Comparison of ENCODE assay signal across 23 cellular contexts in the genomic region with DNA sequence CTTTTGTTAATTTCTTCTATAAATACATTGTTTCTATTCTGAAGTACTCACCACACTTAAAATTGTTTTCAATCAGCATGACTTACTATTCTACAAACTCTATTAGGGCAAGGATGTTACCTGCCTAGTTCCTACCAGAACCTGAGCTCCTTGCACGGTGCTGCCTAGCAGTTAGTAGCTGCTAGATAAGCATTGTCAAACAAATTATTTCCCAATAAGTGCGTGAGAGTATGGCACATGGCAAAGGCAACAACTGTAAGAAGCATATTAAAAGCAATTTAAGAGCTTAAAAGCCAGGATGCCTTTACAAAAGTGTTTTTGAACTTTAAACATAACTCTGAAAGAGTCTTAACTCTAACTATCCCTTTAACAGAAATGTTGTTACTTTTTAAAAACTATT. TPM values are rescaled to one million over a fixed set of nuclear protein-coding genes. Genes with fewer than 3 reads are reported as not detected.
"Had no signal": no experiment of that assay in that cellular context is flagged by ENCODE, and none has a peak within 500 bp of the region (broad histone marks: within the 10 kb centered on the region; RNA-seq: fewer than 3 reads in every experiment).

No MANE protein-coding gene starts in this region.

- ATAC-seq: activated CD8-positive, alpha-beta T cell treated with anti-CD3 and anti-CD28 coated beads, Interleukin-2, amount 10 ng/mL, durations not matched to agents 7 days and 5 days; activated T-cell treated with anti-CD3 and anti-CD28 coated beads, Interleukin-2, amount 50 U/mL, for 4 hours; heart right ventricle; stimulated activated naive B cell treated with anti-CD40 and anti-IgM and Interleukin-4, amounts not matched to agents 10 μg/mL and 1 μg/mL and 100 μg/mL, for 72 hours had no signal

- H3K4me1 ChIP-seq: ascending aorta, tibial artery had no signal

- H3K27ac ChIP-seq: ascending aorta, esophagus squamous epithelium, tibial artery had no signal

- H3K27me3 Mint-ChIP-seq: stimulated activated naive B cell treated with anti-CD40 and anti-IgM and Interleukin-4, amounts not matched to agents 10 μg/mL and 1 μg/mL and 100 μg/mL, for 72 hours had no signal

- H3K9me3 ChIP-seq: ascending aorta, esophagus squamous epithelium, heart right ventricle, spleen, tibial artery had no signal

- H3K4me3 ChIP-seq: ascending aorta, esophagus squamous epithelium, heart right ventricle, spleen, tibial artery had no signal

- H3K4me3 Mint-ChIP-seq: activated CD4-positive, alpha-beta T cell treated with anti-CD3 and anti-CD28 coated beads, Interleukin-2, amount 10 ng/mL, durations not matched to agents 7 days and 5 days; activated CD8-positive, alpha-beta T cell treated with anti-CD3 and anti-CD28 coated beads, Interleukin-2, amount 10 ng/mL, durations not matched to agents 7 days and 5 days; activated T-cell treated with anti-CD3 and anti-CD28 coated beads, Interleukin-2, amount 50 U/mL, for 4 hours; immature natural killer cell; nephron; stimulated activated naive B cell treated with anti-CD40 and anti-IgM and Interleukin-4, amounts not matched to agents 10 μg/mL and 1 μg/mL and 100 μg/mL, for 72 hours had no signal

- H3K36me3 ChIP-seq: ascending aorta, esophagus squamous epithelium, heart right ventricle, spleen, tibial artery had no signal

- H3K27me3 ChIP-seq: ascending aorta, heart right ventricle, spleen, tibial artery had no signal

- FAIRE-seq: bronchial epithelial cell, endothelial cell of umbilical vein, urothelium cell line had no signal

- H3K27ac Mint-ChIP-seq: activated CD4-positive, alpha-beta T cell treated with anti-CD3 and anti-CD28 coated beads, Interleukin-2, amount 10 ng/mL, durations not matched to agents 7 days and 5 days; activated CD8-positive, alpha-beta T cell treated with anti-CD3 and anti-CD28 coated beads, Interleukin-2, amount 10 ng/mL, durations not matched to agents 7 days and 5 days; immature natural killer cell; nephron; stimulated activated naive B cell treated with anti-CD40 and anti-IgM and Interleukin-4, amounts not matched to agents 10 μg/mL and 1 μg/mL and 100 μg/mL, for 72 hours had no signal

- H3K36me3 Mint-ChIP-seq: immature natural killer cell; stimulated activated naive B cell treated with anti-CD40 and anti-IgM and Interleukin-4, amounts not matched to agents 10 μg/mL and 1 μg/mL and 100 μg/mL, for 72 hours had no signal

- DNase-seq: activated CD4-positive, alpha-beta T cell treated with anti-CD3 and anti-CD28 coated beads, Interleukin-2, amount 10 ng/mL, durations not matched to agents 7 days and 5 days; activated CD8-positive, alpha-beta T cell treated with anti-CD3 and anti-CD28 coated beads, Interleukin-2, amount 10 ng/mL, durations not matched to agents 7 days and 5 days; activated effector memory CD4-positive, alpha-beta T cell treated with Interleukin-2 at 50 U/mL for 16 hours; activated naive CD4-positive, alpha-beta T cell treated with anti-CD3 and anti-CD28 coated beads, Interleukin-2, amount 50 U/mL, for 16 hours; activated T-cell treated with anti-CD3 and anti-CD28 coated beads, Interleukin-2, amount 50 U/mL, for 4 hours; cerebellar nuclear complex; effector memory CD4-positive, alpha-beta T cell; esophagus squamous epithelium; heart right ventricle; immature natural killer cell; kidney glomerular epithelial cell; nucleus accumbens; posterior cingulate gyrus; spleen; stimulated activated CD4-positive, alpha-beta T cell treated with anti-CD3 and anti-CD28 coated beads, Interleukin-4, amount 100 ng/mL, for 4 hours; stimulated activated naive B cell treated with anti-CD40 and anti-IgM and Interleukin-4, amounts not matched to agents 10 μg/mL and 1 μg/mL and 100 μg/mL, for 72 hours; tibial artery had no signal

- H3K4me1 Mint-ChIP-seq: immature natural killer cell, nephron had no signal

- H3K9me3 Mint-ChIP-seq: activated CD4-positive, alpha-beta T cell treated with anti-CD3 and anti-CD28 coated beads, Interleukin-2, amount 10 ng/mL, durations not matched to agents 7 days and 5 days; activated T-cell treated with anti-CD3 and anti-CD28 coated beads, Interleukin-2, amount 50 U/mL, for 4 hours; immature natural killer cell; nephron; stimulated activated naive B cell treated with anti-CD40 and anti-IgM and Interleukin-4, amounts not matched to agents 10 μg/mL and 1 μg/mL and 100 μg/mL, for 72 hours had no signal

RNA-seq across cellular contexts. Expression of a gene that starts 8.2 kb away (rescaled TPM):
- total RNA-seq: activated CD4-positive, alpha-beta T cell treated with anti-CD3 and anti-CD28 coated beads, Interleukin-2, amount 10 ng/mL, durations not matched to agents 7 days and 5 days; activated CD8-positive, alpha-beta T cell treated with anti-CD3 and anti-CD28 coated beads, Interleukin-2, amount 10 ng/mL, durations not matched to agents 7 days and 5 days; endothelial cell of umbilical vein; renal cortical epithelial cell had no signal
- polyA plus RNA-seq: endothelial cell of umbilical vein had no signal
